32 cellular contexts compared by ENCODE assay signal in the genomic region with DNA sequence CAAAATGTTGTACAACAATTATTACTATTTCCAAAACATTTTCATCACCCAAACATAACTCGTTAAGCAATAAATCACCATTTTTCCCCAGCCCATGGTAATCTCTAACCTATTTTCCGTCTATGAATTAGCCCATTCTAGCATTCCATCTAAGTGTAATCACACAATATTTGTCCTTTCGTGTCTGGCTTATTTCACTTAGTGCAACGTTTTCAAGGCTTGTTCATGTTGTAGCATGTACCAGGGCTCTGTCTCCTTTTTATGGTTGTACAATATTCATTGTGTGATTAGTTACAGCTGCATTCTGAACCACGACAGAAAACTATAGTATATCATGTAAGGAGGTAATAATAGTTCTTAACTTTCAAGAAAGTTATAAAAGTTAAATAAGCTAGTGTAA.
"Had no signal": no experiment of that assay in that cellular context is flagged by ENCODE, and none has a peak within 500 bp of the region (broad histone marks: within the 10 kb centered on the region; RNA-seq: fewer than 3 reads in every experiment).

No MANE protein-coding gene starts in this region.

- FAIRE-seq: astrocyte, endometrium, endothelial cell of umbilical vein had no signal

- H3K4me3 ChIP-seq: cardiac muscle cell, colonic mucosa, esophagus muscularis mucosa, gastroesophageal sphincter had no signal

- H3K27me3 ChIP-seq: brain microvascular endothelial cell, cardiac muscle cell, colonic mucosa, esophagus muscularis mucosa, gastroesophageal sphincter had no signal

- ATAC-seq: activated CD4-positive, CD25-positive, alpha-beta regulatory T cell treated with anti-CD3 and anti-CD28 coated beads, Interleukin-2, amount 50 U/mL, for 24 hours; activated CD8-positive, alpha-beta T cell treated with anti-CD3 and anti-CD28 coated beads for 36 hours; activated T-cell treated with anti-CD3 and anti-CD28 coated beads, Interleukin-2, amount 50 U/mL, for 4 hours; activated T-helper 17 cell treated with anti-CD3 and anti-CD28 coated beads, Interleukin-2, amount 50 U/mL, for 72 hours; gastroesophageal sphincter; T-helper 17 cell had no signal

- H3K27ac ChIP-seq: brain microvascular endothelial cell, cardiac muscle cell, colonic mucosa, esophagus muscularis mucosa, gastroesophageal sphincter, WERI-Rb-1 had no signal

- H3K36me3 ChIP-seq: brain microvascular endothelial cell, cardiac muscle cell, colonic mucosa, esophagus muscularis mucosa, gastroesophageal sphincter, WERI-Rb-1 had no signal

- H3K9me3 ChIP-seq: colonic mucosa, esophagus muscularis mucosa, gastroesophageal sphincter had no signal

- H3K4me1 ChIP-seq: colonic mucosa, esophagus muscularis mucosa, gastroesophageal sphincter had no signal

- DNase-seq: activated B cell treated with CpG ODN at 0.5 μM for 24 hours; activated CD4-positive, alpha-beta T cell treated with anti-CD3 and anti-CD28 coated beads for 48 hours; activated CD4-positive, alpha-beta T cell treated with anti-CD3 and anti-CD28 coated beads, Interleukin-2, amount 50 U/mL, for 1 hour; activated CD4-positive, alpha-beta T cell treated with anti-CD3 and anti-CD28 coated beads, Interleukin-2, amount 50 U/mL, for 48 hours; activated CD8-positive, alpha-beta memory T cell treated with anti-CD3 and anti-CD28 coated beads for 24 hours; activated CD8-positive, alpha-beta T cell treated with anti-CD3 and anti-CD28 coated beads for 36 hours; activated effector memory CD4-positive, alpha-beta T cell treated with Interleukin-2 at 50 U/mL for 16 hours; activated gamma-delta T cell treated with Interleukin-2 at 50 U/mL for 16 hours; activated naive CD4-positive, alpha-beta T cell treated with anti-CD3 and anti-CD28 coated beads, Interleukin-2, amount 50 U/mL, for 16 hours; activated naive CD4-positive, alpha-beta T cell treated with Interleukin-2 at 50 U/mL for 16 hours; activated T-cell treated with anti-CD3 and anti-CD28 coated beads, Interleukin-2, amount 50 U/mL, for 4 hours; amniotic stem cell; anterior cingulate cortex; brain microvascular endothelial cell; central memory CD4-positive, alpha-beta T cell; cerebellar nuclear complex; colonic mucosa; effector CD8-positive, alpha-beta T cell; erythroblast; foreskin melanocyte; T-helper 1 cell; T-helper 17 cell; T1000; WERI-Rb-1 had no signal
